Comparison of ENCODE assay signal across 15 cellular contexts in the genomic region with DNA sequence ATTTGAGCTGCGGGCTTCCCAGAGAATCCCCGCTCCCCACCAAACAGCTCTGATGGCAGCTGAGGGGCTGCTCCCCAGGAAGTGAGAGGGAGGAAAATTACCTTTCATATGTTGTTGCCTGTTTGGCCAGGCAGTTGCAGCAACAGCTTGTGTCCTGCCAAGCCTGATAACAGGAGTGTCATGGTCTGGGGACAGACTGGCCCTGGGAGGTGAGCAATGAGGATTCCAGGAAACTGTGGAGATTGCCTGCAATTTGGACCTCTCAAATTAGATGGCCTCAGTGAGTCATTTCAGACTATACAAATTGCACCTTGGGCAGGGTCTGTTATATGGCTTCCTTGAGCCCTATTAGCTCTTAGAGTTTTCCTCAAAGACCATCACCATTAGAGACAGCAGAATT.
A peak's percentile ranks its signal among the peaks of the same experiment; 100 is the strongest.
DNase-seq lines count a peak whose midpoint lies in the region; ATAC-seq, FAIRE-seq and TF ChIP-seq lines count a peak whose summit lies in the region.
"Had no signal": no experiment of that assay in that cellular context is flagged by ENCODE, and none has a peak within 500 bp of the region (broad histone marks: within the 10 kb centered on the region; RNA-seq: fewer than 3 reads in every experiment).

No MANE protein-coding gene starts in this region.

- H3K27ac ChIP-seq in K562 (ENCODE audit: extremely low read depth, low read depth, low read length) (no peak overlapping the region), coronary artery (no peak overlapping the region)
- H3K27ac ChIP-seq: BLaER1 treated with 17β-estradiol and CSF1 and Interleukin-3, amounts not matched to agents 10 nM and 100 nM had no signal

- WGBS in K562 (ENCODE audit: insufficient coverage, low coverage, missing lambda C conversion rate): 0% methylated on average over 2 of the region's 2 CpGs

- TF ChIP-seq CTCF in K562 (IDR thresholded peaks at IDR 0.05 in 2 of 3, conservative IDR thresholded peaks at IDR 0.05 in 1 of 3; ENCODE audit: insufficient read depth in 2 of 3, low read depth in 1 of 3, low read length in 3 of 3) (peak; percentile 6 to 34 (median 33); a peak in 1 of 6 replicates), coronary artery (IDR thresholded peaks at IDR 0.05) (no peak)

- CTCF ChIA-PET in K562 (lab: Yijun Ruan, JAX; ENCODE audit: low intra/inter-chr PET ratio): no interaction called here

- no peaks in the 10 kb centered on the region for H3K36me3 ChIP-seq in K562 (ENCODE audit: control insufficient read depth, insufficient read depth, low read length)
- H3K36me3 ChIP-seq: BLaER1 treated with 17β-estradiol and CSF1 and Interleukin-3, amounts not matched to agents 10 nM and 100 nM had no signal

- no TSS peak for BruUV-seq in K562 (replicated peaks; lab: Mats Ljungman, UMichigan)

- intact Hi-C loops in K562 (cut with micrococcal nuclease) (no loop called here), left ventricle myocardium superior (cut with micrococcal nuclease) (no loop called here)

- peak in 1 of 2 experiments; percentile 24; a peak in 2 of 4 replicates for TF ChIP-seq RAD21 in K562 (CRISPR knock-in tag; conservative IDR thresholded peaks at IDR 0.05 in 1 of 2, IDR thresholded peaks at IDR 0.05 in 1 of 2)

- no peak overlapping the region for H2AFZ ChIP-seq in K562 (ENCODE audit: low read depth, low read length)

- no peaks in the 10 kb centered on the region for H3K9me1 ChIP-seq in K562 (ENCODE audit: control insufficient read depth, insufficient read depth, low read length)

- H3K9ac ChIP-seq in K562 (ENCODE audit: insufficient read depth in 1 of 2, low read depth in 2 of 2, low read length in 2 of 2): no peak overlapping the region
- H3K9ac ChIP-seq: BLaER1 treated with 17β-estradiol and CSF1 and Interleukin-3, amounts not matched to agents 10 nM and 100 nM had no signal

- H3K4me2 ChIP-seq in K562 (ENCODE audit: insufficient read depth, low read length): no peak overlapping the region
- H3K4me2 ChIP-seq: BLaER1 treated with 17β-estradiol and CSF1 and Interleukin-3, amounts not matched to agents 10 nM and 100 nM had no signal

- POLR2A ChIA-PET in K562 (lab: Yijun Ruan, JAX): no interaction called here

- no peaks in the 10 kb centered on the region; a peak in 1 of 5 replicates for H3K4me1 ChIP-seq in K562 (replicated peaks in 1 of 2; ENCODE audit: control insufficient read depth in 2 of 2, insufficient read depth in 2 of 2, low read length in 2 of 2)

- peaks cover 0 to 4% of the 10 kb centered on the region in 2 experiments; a peak in 1 of 5 replicates for H3K27me3 ChIP-seq in K562 (ENCODE audit: control insufficient read depth in 2 of 2, insufficient read depth in 2 of 2, low read length in 2 of 2)
- H3K27me3 ChIP-seq: BLaER1 treated with 17β-estradiol and CSF1 and Interleukin-3, amounts not matched to agents 10 nM and 100 nM had no signal

- in situ Hi-C loops in K562 (cut with MboI): no loop called here

- no peaks in the 10 kb centered on the region for H3K9me3 ChIP-seq in K562 (replicated peaks; ENCODE audit: control insufficient read depth, insufficient read depth, low read depth, low read length)

- FAIRE-seq in K562 (lab: Jason Lieb, UNC): peak; percentile 83

- H3K79me2 ChIP-seq in K562 (ENCODE audit: control insufficient read depth, insufficient read depth, low read length): no peaks in the 10 kb centered on the region

- TF ChIP-seq POLR2A in K562 (conservative IDR thresholded peaks at IDR 0.05): no peak

- DNase-seq in DMS79 treated with DMSO at 0.1 percent for 48 hours (lab: John Stamatoyannopoulos, UW): peak; percentile 29
- DNase-seq in DMS79 (lab: John Stamatoyannopoulos, UW): no peak
- peak; percentile 24 for DNase-seq in DMS 273 treated with DMSO at 0.1 percent for 48 hours (lab: John Stamatoyannopoulos, UW)
- DNase-seq in K562 (ENCODE audit: extremely low read depth in 1 of 4, low spot score in 3 of 4): peak in 2 of 4 experiments; percentile 51
- DNase-seq in left ventricle myocardium superior: no peak
- DNase-seq in NCI-H446 treated with DMSO at 0.1 percent for 48 hours (lab: John Stamatoyannopoulos, UW): no peak
- DNase-seq in NCI-H1048 (lab: John Stamatoyannopoulos, UW): no peak
- no peak for DNase-seq in coronary artery (ENCODE audit: low spot score)
- DNase-seq: DND-41, GOT3, KG1, NCI-H1092, NCI-H2107, NCI-H774 had no signal

- peaks cover 5% of the 10 kb centered on the region; the same call in 1 of the 2 replicates for H4K20me1 ChIP-seq in K562 (replicated peaks; ENCODE audit: control insufficient read depth, insufficient read depth, low read length)
- H4K20me1 ChIP-seq: BLaER1 treated with 17β-estradiol and CSF1 and Interleukin-3, amounts not matched to agents 10 nM and 100 nM had no signal

- ATAC-seq in K562 (peak; percentile 83), left ventricle myocardium superior (peak; percentile 77)

- TF ChIP-seq EP300 in K562 (IDR thresholded peaks at IDR 0.05; ENCODE audit: low read length): no peak

- H3K4me3 ChIP-seq in K562 (no peak overlapping the region), coronary artery (no peak overlapping the region)
- H3K4me3 ChIP-seq: BLaER1 treated with 17β-estradiol and CSF1 and Interleukin-3, amounts not matched to agents 10 nM and 100 nM had no signal

TF ChIP-seq in K562, 482 proteins besides CTCF, POLR2A, EP300 and RAD21:
- peak; percentile 40 for TF ChIP-seq TAL1 (IDR thresholded peaks at IDR 0.05)
- TF ChIP-seq CBFA2T3 (IDR thresholded peaks at IDR 0.05): peak; percentile 44; the same call in 1 of the 2 replicates
- TF ChIP-seq SIRT6 (IDR thresholded peaks at IDR 0.05; ENCODE audit: low read depth, low read length): no peak
- TF ChIP-seq JUND (IDR thresholded peaks at IDR 0.05; ENCODE audit: borderline replicate concordance, low read depth, low read length): no peak
- peak; percentile 43; the same call in 1 of the 3 replicates for TF ChIP-seq JUND (tag; IDR thresholded peaks at IDR 0.05; ENCODE audit: borderline replicate concordance, low read depth, low read length)
- TF ChIP-seq TCF3 (CRISPR knock-in tag; IDR thresholded peaks at IDR 0.05): peak; percentile 50; the same call in 1 of the 2 replicates
- peak; percentile 27; the same call in 1 of the 2 replicates for TF ChIP-seq CBFA2T2 (conservative IDR thresholded peaks at IDR 0.05)
- no peak for TF ChIP-seq FOS (IDR thresholded peaks at IDR 0.05; ENCODE audit: extremely low read depth, insufficient read length)
- peak; percentile 62; the same call in 1 of the 2 replicates for TF ChIP-seq ARID1B (IDR thresholded peaks at IDR 0.05)

Comparison
In these comparisons a context has a peak if more than half of its experiments do, and no peak if none do; other contexts are left out.
1. DNase-seq: peak in DMS79 treated with DMSO at 0.1 percent for 48 hours (single experiment) and DMS 273 treated with DMSO at 0.1 percent for 48 hours (single experiment); none in DMS79 (single experiment), left ventricle myocardium superior (single experiment), NCI-H446 treated with DMSO at 0.1 percent for 48 hours (single experiment), NCI-H1048 (single experiment) and coronary artery (single experiment).